In genomic region chr9:3733039-3733408, GRCh38 we compare ENCODE assay signal across 13 cellular contexts.
A peak's percentile ranks its signal among the peaks of the same experiment; 100 is the strongest.
DNase-seq lines count a peak whose midpoint lies in the region; TF ChIP-seq lines count a peak whose summit lies in the region.
"Had no signal": no experiment of that assay in that cellular context is flagged by ENCODE, and none has a peak within 500 bp of the region (broad histone marks: within the 10 kb centered on the region; RNA-seq: fewer than 3 reads in every experiment).

No MANE protein-coding gene starts in this region.

- no peaks in the 10 kb centered on the region for H3K9me2 ChIP-seq in Karpas-422 (replicated peaks; ENCODE audit: insufficient read depth, low read length)

- H3K4me1 ChIP-seq in Karpas-422 (ENCODE audit: low read length) = peaks cover 6% of the 10 kb centered on the region
- H3K4me1 ChIP-seq: foreskin keratinocyte, Peyer's patch had no signal

- H3K9ac ChIP-seq in Karpas-422 (ENCODE audit: low read length) = no peak overlapping the region

- TF ChIP-seq CTCF in GM12865 (IDR thresholded peaks at IDR 0.05; ENCODE audit: insufficient read depth, low read depth, low read length, missing control alignments) (no peak), osteocyte (IDR thresholded peaks at IDR 0.05) (no peak)

- H3K36me3 ChIP-seq in Karpas-422 (ENCODE audit: insufficient read depth, low read length) = no peaks in the 10 kb centered on the region
- H3K36me3 ChIP-seq: Peyer's patch, thoracic aorta had no signal

- DNase-seq in GM12865 (ENCODE audit: low read depth) (peak; percentile 26), Karpas-422 (no peak), cerebellar cortex (ENCODE audit: low spot score) (peak; percentile 70), osteocyte (ENCODE audit: extremely low spot score, unreplicated experiment) (no peak), NCI-H82 treated with DMSO at 0.1 percent for 48 hours (lab: John Stamatoyannopoulos, UW; ENCODE audit: unreplicated experiment) (no peak)
- DNase-seq in effector CD8-positive, alpha-beta T cell (lab: John Stamatoyannopoulos, UW) = no peak
- DNase-seq in stimulated activated naive CD4-positive, alpha-beta T cell (lab: John Stamatoyannopoulos, UW) = no peak
- DNase-seq: GOT3 had no signal

- H3K9me3 ChIP-seq in Karpas-422 (ENCODE audit: low read length) = no peaks in the 10 kb centered on the region
- H3K9me3 ChIP-seq: Peyer's patch, thoracic aorta had no signal

- H3K27ac ChIP-seq in Karpas-422 (ENCODE audit: low read length) = no peak overlapping the region
- H3K27ac ChIP-seq: foreskin keratinocyte, HL-60, thoracic aorta had no signal

- H3K4me2 ChIP-seq in Karpas-422 (ENCODE audit: low read depth, low read length, poor library complexity, severe bottlenecking) = peak overlapping the region; percentile 74

- H3K4me1 Mint-ChIP-seq in osteocyte (ENCODE audit: unreplicated experiment) = peaks cover 11% of the 10 kb centered on the region

- H3K4me3 ChIP-seq in GM12865 (ENCODE audit: low read depth, low read length) (no peak overlapping the region), Karpas-422 (ENCODE audit: low read length) (no peak overlapping the region)
- H3K4me3 ChIP-seq: K562 had no signal

- H3K27me3 ChIP-seq in Karpas-422 (ENCODE audit: low read length) = no peaks in the 10 kb centered on the region
- H3K27me3 ChIP-seq: foreskin keratinocyte, Peyer's patch had no signal

- H3K79me2 ChIP-seq in Karpas-422 (ENCODE audit: low read length) = no peaks in the 10 kb centered on the region

- no peak overlapping the region for H3K4me3 Mint-ChIP-seq in osteocyte (ENCODE audit: unreplicated experiment)

- H2AFZ ChIP-seq in Karpas-422 (ENCODE audit: low read length) = no peak overlapping the region

- peak overlapping the region; percentile 73 for H3K27ac Mint-ChIP-seq in osteocyte (ENCODE audit: unreplicated experiment)

- no peaks in the 10 kb centered on the region for H4K20me1 ChIP-seq in Karpas-422 (ENCODE audit: insufficient read depth, low read depth, low read length)

- H3K36me3 Mint-ChIP-seq in osteocyte (ENCODE audit: unreplicated experiment) = no peaks in the 10 kb centered on the region

- H3K27me3 Mint-ChIP-seq in osteocyte (ENCODE audit: unreplicated experiment) = no peaks in the 10 kb centered on the region

- no peaks in the 10 kb centered on the region for H3K9me3 Mint-ChIP-seq in osteocyte (ENCODE audit: unreplicated experiment)

Comparison
In these comparisons a context has a peak if more than half of its experiments do, and no peak if none do; other contexts are left out.
1. DNase-seq: peak in GM12865 (single experiment) and cerebellar cortex (single experiment); none in Karpas-422 (single experiment), osteocyte (single experiment), effector CD8-positive, alpha-beta T cell (single experiment), stimulated activated naive CD4-positive, alpha-beta T cell (0 of 6) and NCI-H82 treated with DMSO at 0.1 percent for 48 hours (single experiment).